In genomic region chr5:60541980-60542379, GRCh38 we compare ENCODE assay signal across 9 cellular contexts.
A peak's percentile ranks its signal among the peaks of the same experiment; 100 is the strongest.
DNase-seq lines count a peak whose midpoint lies in the region; ATAC-seq, FAIRE-seq and TF ChIP-seq lines count a peak whose summit lies in the region.
"Had no signal": no experiment of that assay in that cellular context is flagged by ENCODE, and none has a peak within 500 bp of the region (broad histone marks: within the 10 kb centered on the region; RNA-seq: fewer than 3 reads in every experiment).

No MANE protein-coding gene starts in this region.

- H3K9me3 ChIP-seq in ascending aorta = no peaks in the 10 kb centered on the region
- H3K9me3 ChIP-seq in MG63 = no peaks in the 10 kb centered on the region
- H3K9me3 ChIP-seq: pancreas had no signal

- no peak for FAIRE-seq in D721Med (lab: Jason Lieb, UNC)
- FAIRE-seq: pancreas had no signal

- intact Hi-C loops in ascending aorta (cut with DNase I) = loop anchor here (2.0 to 5.0 kb wide), 3 partner anchors 45 to 105 kb away; no protein-coding TSS in a partner anchor

- peaks cover 1% of the 10 kb centered on the region for H3K36me3 Mint-ChIP-seq in osteocyte (ENCODE audit: unreplicated experiment)

- H3K36me3 ChIP-seq in ascending aorta (no peaks in the 10 kb centered on the region), MG63 (no peaks in the 10 kb centered on the region)
- H3K36me3 ChIP-seq: pancreas had no signal

- H3K4me1 Mint-ChIP-seq in osteocyte (ENCODE audit: unreplicated experiment) = peaks cover 34% of the 10 kb centered on the region

- DNase-seq in ascending aorta (ENCODE audit: low spot score in 2 of 2) (no peak), osteocyte (ENCODE audit: extremely low spot score, unreplicated experiment) (no peak), NK-92 (lab: John Stamatoyannopoulos, UW; ENCODE audit: unreplicated experiment) (no peak), D721Med (ENCODE audit: insufficient read length, low spot score) (no peak), MG63 (no peak)
- DNase-seq in activated CD4-positive, alpha-beta T cell treated with anti-CD3 and anti-CD28 coated beads, Interleukin-2, amount 50 U/mL, for 4 hours = no peak

- peaks cover 6 to 35% of the 10 kb centered on the region in 2 donors for H3K4me1 ChIP-seq in ascending aorta
- H3K4me1 ChIP-seq: pancreas had no signal

- peak; percentile 24 for ATAC-seq in GM19023 (IDR thresholded peaks at IDR 0.05; ENCODE audit: unreplicated experiment)
- peak; percentile 19 for ATAC-seq in HG02981 (IDR thresholded peaks at IDR 0.05; ENCODE audit: unreplicated experiment)

- no peak overlapping the region for H3K4me3 Mint-ChIP-seq in osteocyte (ENCODE audit: unreplicated experiment)

- H3K27me3 Mint-ChIP-seq in osteocyte (ENCODE audit: unreplicated experiment) = peaks cover 7% of the 10 kb centered on the region

- H3K27me3 ChIP-seq in ascending aorta = no peaks in the 10 kb centered on the region
- no peaks in the 10 kb centered on the region for H3K27me3 ChIP-seq in MG63
- H3K27me3 ChIP-seq: pancreas had no signal

- TF ChIP-seq CTCF in ascending aorta (IDR thresholded peaks at IDR 0.05) (no peak), osteocyte (IDR thresholded peaks at IDR 0.05) (no peak), D721Med (IDR thresholded peaks at IDR 0.05; ENCODE audit: insufficient read depth, missing control alignments) (no peak)

- H3K9me3 Mint-ChIP-seq in osteocyte (ENCODE audit: unreplicated experiment) = no peaks in the 10 kb centered on the region

- H3K27ac ChIP-seq in ascending aorta = peak overlapping the region; percentile 73 to 79
- H3K27ac ChIP-seq: pancreas had no signal

- no peak overlapping the region for H3K4me3 ChIP-seq in ascending aorta
- H3K4me3 ChIP-seq in MG63 = no peak overlapping the region
- H3K4me3 ChIP-seq: pancreas had no signal

- peak overlapping the region; percentile 92 for H3K27ac Mint-ChIP-seq in osteocyte (ENCODE audit: unreplicated experiment)
